In genomic region chr4:2817701-2818350, GRCh38 we compare ENCODE assay signal across 9 cellular contexts. TPM values are rescaled to one million over a fixed set of nuclear protein-coding genes. Genes with fewer than 3 reads are reported as not detected.
A peak's percentile ranks its signal among the peaks of the same experiment; 100 is the strongest.
DNase-seq lines count a peak whose midpoint lies in the region; ATAC-seq, FAIRE-seq and TF ChIP-seq lines count a peak whose summit lies in the region.
"Had no signal": no experiment of that assay in that cellular context is flagged by ENCODE, and none has a peak within 500 bp of the region (broad histone marks: within the 10 kb centered on the region; RNA-seq: fewer than 3 reads in every experiment).

No MANE protein-coding gene starts in this region.

- TF ChIP-seq POLR2A in gastroesophageal sphincter (IDR thresholded peaks at IDR 0.05) (no peak), prostate gland (IDR thresholded peaks at IDR 0.05) (no peak)

- CTCF ChIA-PET in activated CD4-positive, alpha-beta memory T cell treated with anti-CD3 and anti-CD28 coated beads for 36 hours (lab: Charles Lee) = interaction anchor here (0.5 to 1.8 kb wide), 3 partner anchors 54 to 175 kb away, joined by 3 to 5 read pairs (median 3); no protein-coding TSS in a partner anchor

- peaks cover 51% of the 10 kb centered on the region for H3K4me1 Mint-ChIP-seq in activated CD4-positive, alpha-beta memory T cell treated with anti-CD3 and anti-CD28 coated beads for 36 hours (ENCODE audit: low read depth)

- peak overlapping the region; percentile 68 for H3K4me3 Mint-ChIP-seq in activated CD4-positive, alpha-beta memory T cell treated with anti-CD3 and anti-CD28 coated beads for 36 hours

- POLR2A ChIA-PET in activated CD4-positive, alpha-beta memory T cell treated with anti-CD3 and anti-CD28 coated beads for 36 hours (lab: Charles Lee) = interaction anchor here (1.3 kb wide), 1 partner anchor 19 kb away, joined by 3 read pairs; no protein-coding TSS in a partner anchor

- no peak for TF ChIP-seq EP300 in gastroesophageal sphincter (IDR thresholded peaks at IDR 0.05)

- intact Hi-C loops in activated CD4-positive, alpha-beta memory T cell treated with anti-CD3 and anti-CD28 coated beads for 36 hours (cut with micrococcal nuclease) = no loop called here
- intact Hi-C loops in prostate gland (cut with DNase I) = no loop called here

- TF ChIP-seq CTCF in BE2C (IDR thresholded peaks at IDR 0.05; ENCODE audit: low read depth, low read length) (no peak), gastroesophageal sphincter (IDR thresholded peaks at IDR 0.05) (no peak), prostate gland (IDR thresholded peaks at IDR 0.05) (no peak)

- H3K4me1 ChIP-seq in BE2C (no peaks in the 10 kb centered on the region), gastroesophageal sphincter (peaks cover 0 to 34% (median 14%) of the 10 kb centered on the region in 3 donors), prostate gland (replicated peaks) (peaks cover 5% of the 10 kb centered on the region)

- peaks cover 20% of the 10 kb centered on the region for H3K36me3 Mint-ChIP-seq in activated CD4-positive, alpha-beta memory T cell treated with anti-CD3 and anti-CD28 coated beads for 36 hours

- H3K27ac ChIP-seq in gastroesophageal sphincter (peak overlapping the region in 3 of 4 donors; percentile 43 to 77 (median 54)), prostate gland (peak overlapping the region; percentile 5 to 51)

- H3K9me3 ChIP-seq in BE2C (no peaks in the 10 kb centered on the region), gastroesophageal sphincter (no peaks in the 10 kb centered on the region), prostate gland (no peaks in the 10 kb centered on the region)

- H3K9me3 Mint-ChIP-seq in activated CD4-positive, alpha-beta memory T cell treated with anti-CD3 and anti-CD28 coated beads for 36 hours = peaks cover 2% of the 10 kb centered on the region

- DNase-seq in BE2C (peak; percentile 55), GM19239 (ENCODE audit: insufficient read length, low spot score) (peak; percentile 77), prostate gland (ENCODE audit: low spot score) (no peak), NCI-H1694 treated with DMSO at 0.1 percent for 48 hours (lab: John Stamatoyannopoulos, UW) (no peak)
- DNase-seq in activated CD4-positive, alpha-beta memory T cell treated with anti-CD3 and anti-CD28 coated beads for 36 hours = no peak
- DNase-seq in NK-92 treated with Interleukin-12 subunit alpha and Interleukin-12 subunit beta, amount 100 ng/mL, for 24 hours (lab: John Stamatoyannopoulos, UW) = no peak

- H3K4me3 ChIP-seq in BE2C (ENCODE audit: low read depth, low read length) (peak overlapping the region; percentile 57), gastroesophageal sphincter (peak overlapping the region; percentile 64 to 67), prostate gland (peak overlapping the region; percentile 56 to 65)

- H3K27ac Mint-ChIP-seq in activated CD4-positive, alpha-beta memory T cell treated with anti-CD3 and anti-CD28 coated beads for 36 hours = no peak overlapping the region

- WGBS in gastroesophageal sphincter (ENCODE audit: low coverage in 1 of 2), 2 donors = no CpG with 5 or more reads among the region's 65 CpGs
- WGBS in prostate gland = 13% methylated on average over 30 of the region's 65 CpGs

- ATAC-seq in gastroesophageal sphincter (peak; percentile 52), HG03378 (IDR thresholded peaks at IDR 0.05; ENCODE audit: unreplicated experiment) (no peak)

- FAIRE-seq in GM19239 (lab: Jason Lieb, UNC) = no peak
- FAIRE-seq: islet of Langerhans had no signal

- no peaks in the 10 kb centered on the region for H3K27me3 ChIP-seq in BE2C
- no peaks in the 10 kb centered on the region for H3K27me3 ChIP-seq in gastroesophageal sphincter
- H3K27me3 ChIP-seq in prostate gland (replicated peaks; ENCODE audit: insufficient read depth) = no peaks in the 10 kb centered on the region

- no peaks in the 10 kb centered on the region for H3K27me3 Mint-ChIP-seq in activated CD4-positive, alpha-beta memory T cell treated with anti-CD3 and anti-CD28 coated beads for 36 hours

- H3K36me3 ChIP-seq in BE2C (no peaks in the 10 kb centered on the region), gastroesophageal sphincter (peaks cover 0 to 34% of the 10 kb centered on the region in 2 donors), prostate gland (no peaks in the 10 kb centered on the region)

RNA-seq across cellular contexts. Expression of gene SH3BP2, which starts 24.9 kb away (rescaled TPM):
- 35.4 TPM for polyA plus RNA-seq in BE2C (2012; ENCODE audit: insufficient read depth, insufficient read length, low read depth)
- 10 to 100 TPM; 55.9 to 62.8 TPM for total RNA-seq in activated CD4-positive, alpha-beta memory T cell treated with anti-CD3 and anti-CD28 coated beads for 36 hours
- total RNA-seq in gastroesophageal sphincter (10 to 100 TPM; 26.8 to 36.4 (median 29.3) TPM), prostate gland (10 to 100 TPM; 24.3 to 41.3 TPM)

RNA-seq across cellular contexts. Expression of gene ADD1, which starts 25.8 kb away (rescaled TPM):
- polyA plus RNA-seq in BE2C (2012; ENCODE audit: insufficient read depth, insufficient read length, low read depth) = 184 TPM
- total RNA-seq in activated CD4-positive, alpha-beta memory T cell treated with anti-CD3 and anti-CD28 coated beads for 36 hours = 100 to 1,000 TPM; 212 TPM
- 100 to 1,000 TPM; 230 to 384 (median 297) TPM for total RNA-seq in gastroesophageal sphincter
- total RNA-seq in prostate gland = 100 to 1,000 TPM; 164 to 321 TPM

Comparison
In these comparisons a context has a peak if more than half of its experiments do, and no peak if none do; other contexts are left out.
1. DNase-seq: peak in BE2C (single experiment) and GM19239 (single experiment); none in activated CD4-positive, alpha-beta memory T cell treated with anti-CD3 and anti-CD28 coated beads for 36 hours (single experiment), prostate gland (single experiment), NK-92 treated with Interleukin-12 subunit alpha and Interleukin-12 subunit beta, amount 100 ng/mL, for 24 hours (single experiment) and NCI-H1694 treated with DMSO at 0.1 percent for 48 hours (single experiment).
2. Peak in every context shown above with its lines, with median percentiles within 50 percentile points of each other: H3K4me3 ChIP-seq.